16 cellular contexts compared by ENCODE assay signal in the genomic region with DNA sequence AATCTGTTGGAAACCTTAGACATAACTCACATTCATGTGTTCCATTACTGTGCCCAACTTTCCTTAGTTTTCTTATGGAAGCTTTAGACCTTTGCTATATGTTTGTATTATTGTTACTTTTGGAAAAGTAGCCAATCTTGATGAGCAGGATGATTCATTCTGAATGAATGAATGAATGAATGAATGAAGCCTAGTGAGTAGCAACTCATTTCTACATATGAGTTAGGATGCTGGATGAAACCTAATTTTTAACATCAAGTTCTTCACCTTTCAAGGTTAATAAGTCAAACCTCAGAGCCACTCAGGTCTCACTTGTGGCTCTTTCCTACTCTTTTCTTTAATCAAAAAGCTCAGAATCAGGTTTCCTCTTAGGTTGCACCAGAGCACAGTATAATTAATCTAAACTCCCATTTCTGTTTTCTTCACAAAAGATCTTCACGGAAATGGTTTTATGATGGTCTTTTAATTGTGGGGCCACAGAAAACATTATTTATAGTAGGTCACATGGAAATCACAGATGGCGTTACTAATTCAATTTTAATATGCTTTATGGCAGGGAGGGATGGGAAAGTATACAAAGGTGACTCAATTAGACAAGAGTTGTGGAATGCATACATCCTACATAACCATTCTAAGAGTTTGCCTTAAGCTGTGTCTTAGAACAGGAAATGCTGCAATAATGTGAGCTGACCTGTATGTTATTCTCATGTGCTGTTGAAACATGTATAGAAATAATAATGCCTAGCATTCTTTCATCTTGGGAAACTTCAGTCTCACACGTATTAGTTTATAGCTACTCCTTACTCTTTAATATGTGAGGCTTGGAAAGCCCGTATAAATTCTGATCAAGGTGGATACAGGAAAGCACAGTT. TPM values are rescaled to one million over a fixed set of nuclear protein-coding genes. Genes with fewer than 3 reads are reported as not detected.
DNase-seq lines count a peak whose midpoint lies in the region; ATAC-seq and TF ChIP-seq lines count a peak whose summit lies in the region.
"Had no signal": no experiment of that assay in that cellular context is flagged by ENCODE, and none has a peak within 500 bp of the region (broad histone marks: within the 10 kb centered on the region; RNA-seq: fewer than 3 reads in every experiment).

No MANE protein-coding gene starts in this region.

- intact Hi-C loops in mammary epithelial cell (cut with micrococcal nuclease), result loop anchor here (1.0 kb wide), 4 partner anchors 10 to 65 kb away; no protein-coding TSS in a partner anchor

- H3K27ac ChIP-seq in mammary epithelial cell (ENCODE audit: insufficient read depth, low read depth, low read length) (peak overlapping the region; percentile 95), gastroesophageal sphincter (no peak overlapping the region)
- H3K27ac ChIP-seq: C4-2B, parathyroid adenoma, tibial nerve had no signal

- no peaks in the 10 kb centered on the region for H3K36me3 Mint-ChIP-seq in nephron (ENCODE audit: low read depth)

- H3K9ac ChIP-seq in mammary epithelial cell (ENCODE audit: insufficient read depth, low read length), result peak overlapping the region; percentile 60
- H3K9ac ChIP-seq: parathyroid adenoma had no signal

- H3K27ac Mint-ChIP-seq in nephron, result peak overlapping the region in 2 of 3 experiments; percentile 19 to 55
- H3K27ac Mint-ChIP-seq: activated B cell treated with CpG ODN at 0.5 μM for 24 hours, T-helper 17 cell had no signal

- TF ChIP-seq POLR2A in gastroesophageal sphincter (IDR thresholded peaks at IDR 0.05), result no peak

- TF ChIP-seq CTCF in mammary epithelial cell (conservative IDR thresholded peaks at IDR 0.05 in 1 of 2, IDR thresholded peaks at IDR 0.05 in 1 of 2; ENCODE audit: extremely low read depth in 1 of 2, insufficient read depth in 1 of 2, low read depth in 1 of 2, low read length in 2 of 2) (no peak), nephron (IDR thresholded peaks at IDR 0.05; ENCODE audit: unreplicated experiment in 3 of 3) (no peak), gastroesophageal sphincter (IDR thresholded peaks at IDR 0.05) (no peak)

- H3K9me3 Mint-ChIP-seq in nephron, result no peaks in the 10 kb centered on the region
- H3K9me3 Mint-ChIP-seq: activated B cell treated with CpG ODN at 0.5 μM for 24 hours had no signal

- H3K4me1 Mint-ChIP-seq in nephron, result peaks cover 22% of the 10 kb centered on the region

- H3K4me1 ChIP-seq in mammary epithelial cell (ENCODE audit: insufficient read depth, low read length), result peaks cover 39% of the 10 kb centered on the region
- peaks cover 0 to 12% (median 5%) of the 10 kb centered on the region in 3 donors for H3K4me1 ChIP-seq in gastroesophageal sphincter
- H3K4me1 ChIP-seq: parathyroid adenoma had no signal

- TSS peak; percentile 53 for BruUV-seq in mammary epithelial cell (replicated peaks; lab: Mats Ljungman, UMichigan)

- peak overlapping the region in 1 of 3 experiments; percentile 19 for H3K4me3 Mint-ChIP-seq in nephron
- H3K4me3 Mint-ChIP-seq: activated B cell treated with CpG ODN at 0.5 μM for 24 hours, T-helper 17 cell had no signal

- H2AFZ ChIP-seq in mammary epithelial cell (ENCODE audit: low read depth, low read length), result peak overlapping the region; percentile 51
- H2AFZ ChIP-seq: parathyroid adenoma had no signal

- dilution Hi-C loops in mammary epithelial cell (cut with HindIII; ENCODE audit: low sequenced_read_pairs), result no loop called here

- DNase-seq in NCI-H2107 treated with DMSO at 0.1 percent for 48 hours (lab: John Stamatoyannopoulos, UW; ENCODE audit: unreplicated experiment), result peak; percentile 35
- DNase-seq in NCI-H2107 (lab: John Stamatoyannopoulos, UW), result no peak
- peak; percentile 71 for DNase-seq in HPDE6-E6E7 (ENCODE audit: extremely low spot score)
- DNase-seq in mammary epithelial cell, result peak; percentile 88
- DNase-seq in stimulated activated naive CD4-positive, alpha-beta T cell (lab: John Stamatoyannopoulos, UW), result no peak
- DNase-seq: 8988T; activated B cell treated with CpG ODN at 0.5 μM for 24 hours; activated naive CD4-positive, alpha-beta T cell treated with anti-CD3 and anti-CD28 coated beads, Interleukin-2, amount 50 U/mL, for 16 hours; T-helper 17 cell had no signal

- ATAC-seq in GM21367 (IDR thresholded peaks at IDR 0.05; ENCODE audit: unreplicated experiment) (no peak), gastroesophageal sphincter (no peak)
- ATAC-seq: left lobe of liver, T-helper 17 cell had no signal

- no peaks in the 10 kb centered on the region for H3K36me3 ChIP-seq in mammary epithelial cell (ENCODE audit: insufficient read depth, low read length)
- no peaks in the 10 kb centered on the region for H3K36me3 ChIP-seq in gastroesophageal sphincter
- H3K36me3 ChIP-seq: tibial nerve had no signal

- peaks cover 3% of the 10 kb centered on the region for H3K79me2 ChIP-seq in mammary epithelial cell (ENCODE audit: insufficient read depth, low read length)
- H3K79me2 ChIP-seq: parathyroid adenoma had no signal

- in situ Hi-C loops in mammary epithelial cell (cut with MboI; ENCODE audit: low sequenced_read_pairs in 2 of 2), result no loop called here

- H3K4me2 ChIP-seq in mammary epithelial cell (ENCODE audit: insufficient read depth, low read depth, low read length), result peak overlapping the region; percentile 63

- 11% methylated on average over 4 of the region's 4 CpGs for WGBS in mammary epithelial cell (ENCODE audit: low coverage, missing lambda C conversion rate)
- whole genome bisulfite sequencing in gastroesophageal sphincter (ENCODE audit: low coverage in 1 of 2), 2 donors, result 54 to 58% methylated on average over 4 of the region's 4 CpGs

- H3K27me3 ChIP-seq in mammary epithelial cell (ENCODE audit: insufficient read depth, low read length) (no peaks in the 10 kb centered on the region), gastroesophageal sphincter (no peaks in the 10 kb centered on the region)
- H3K27me3 ChIP-seq: tibial nerve had no signal

- no peak for TF ChIP-seq EP300 in gastroesophageal sphincter (IDR thresholded peaks at IDR 0.05)

- H3K4me3 ChIP-seq in mammary epithelial cell (replicated peaks in 1 of 3; ENCODE audit: insufficient read depth in 1 of 3, low read depth in 2 of 3, low read length in 3 of 3) (peak overlapping the region in 1 of 3 experiments; percentile 2), gastroesophageal sphincter (no peak overlapping the region)
- H3K4me3 ChIP-seq: tibial nerve had no signal

- CTCF ChIA-PET in mammary epithelial cell (lab: Charles Lee; ENCODE audit: low non-redundant PET), result interaction anchor here (1.0 kb wide), 1 partner anchor 52 kb away, joined by 9 read pairs; no protein-coding TSS in a partner anchor

- no peaks in the 10 kb centered on the region for H3K9me3 ChIP-seq in mammary epithelial cell (replicated peaks; ENCODE audit: insufficient read depth, low read length)
- no peaks in the 10 kb centered on the region for H3K9me3 ChIP-seq in gastroesophageal sphincter
- H3K9me3 ChIP-seq: tibial nerve had no signal

- no peaks in the 10 kb centered on the region for H4K20me1 ChIP-seq in mammary epithelial cell (ENCODE audit: insufficient read depth, low read length)

- H3K27me3 Mint-ChIP-seq in nephron (ENCODE audit: low read depth), result no peaks in the 10 kb centered on the region
- H3K27me3 Mint-ChIP-seq: activated B cell treated with CpG ODN at 0.5 μM for 24 hours had no signal

RNA-seq across cellular contexts. Expression of a gene that starts 4.5 kb away (rescaled TPM):
- total RNA-seq in mammary epithelial cell (10 to 100 TPM in 1 of 2 donors, 1 to 10 TPM in 1; 8.7 to 20.0 TPM), gastroesophageal sphincter (10 to 100 TPM; 21.8 to 34.7 (median 24.3) TPM)
- 9.2 TPM for polyA plus RNA-seq in mammary epithelial cell
- 11.5 TPM for polyA minus RNA-seq in mammary epithelial cell

RNA-seq across cellular contexts. Expression of a gene that starts 53.6 kb away (rescaled TPM):
- 10 to 100 TPM in 1 of 2 donors, under 1 TPM in 1; 0.67 to 11.7 TPM for total RNA-seq in mammary epithelial cell
- polyA plus RNA-seq in mammary epithelial cell, result 5.3 TPM
- polyA minus RNA-seq in mammary epithelial cell, result 7.4 TPM
- total RNA-seq in gastroesophageal sphincter, result under 1 TPM in 3 of 4 donors, not detected in 1; 0.12 to 0.17 (median 0.13) TPM

Comparison
In these comparisons a context has a peak if more than half of its experiments do, and no peak if none do; other contexts are left out.
1. DNase-seq: peak in NCI-H2107 treated with DMSO at 0.1 percent for 48 hours (single experiment), HPDE6-E6E7 (single experiment) and mammary epithelial cell (single experiment); none in NCI-H2107 (single experiment) and stimulated activated naive CD4-positive, alpha-beta T cell (0 of 6).